ENCODE assay signal across 2 cellular contexts in genomic region chr1:204250428-204251030, GRCh38.
TF ChIP-seq lines count a peak whose summit lies in the region.

No MANE protein-coding gene starts in this region.

TF ChIP-seq in liver, 16 proteins besides CTCF, POLR2A, EP300 and RAD21 (continued from another document):
- TF ChIP-seq HNF4A (conservative IDR thresholded peaks at IDR 0.05) (peak in 1 of 2 donors; percentile 35), RXRA (IDR thresholded peaks at IDR 0.05) (peak; percentile 46 to 78), GABPA (IDR thresholded peaks at IDR 0.05 in 1 of 2, conservative IDR thresholded peaks at IDR 0.05 in 1 of 2) (no peak)

TF ChIP-seq in HepG2, 621 proteins besides CTCF, POLR2A, EP300 and RAD21 (continued from another document):
- TF ChIP-seq CAMTA2 (CRISPR knock-in tag; IDR thresholded peaks at IDR 0.05; ENCODE audit: borderline replicate concordance) = no peak
- no peak for TF ChIP-seq NR3C1 (CRISPR knock-in tag; IDR thresholded peaks at IDR 0.05)
- TF ChIP-seq ELF1 (CRISPR knock-in tag; IDR thresholded peaks at IDR 0.05) = no peak
- TF ChIP-seq, protein P1, sequence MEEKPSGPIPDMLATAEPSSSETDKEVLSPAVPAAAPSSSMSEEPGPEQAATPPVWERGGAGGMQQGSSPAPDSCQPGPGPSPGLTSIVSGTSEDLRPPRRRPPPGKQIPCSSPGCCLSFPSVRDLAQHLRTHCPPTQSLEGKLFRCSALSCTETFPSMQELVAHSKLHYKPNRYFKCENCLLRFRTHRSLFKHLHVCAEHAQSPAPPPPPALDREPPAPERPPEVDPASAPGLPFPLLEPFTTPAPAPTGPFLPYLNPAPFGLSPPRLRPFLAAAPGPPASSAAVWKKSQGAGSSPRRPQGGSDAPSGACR (CRISPR knock-in tag; IDR thresholded peaks at IDR 0.05) = no peak
- TF ChIP-seq ZNF234 (CRISPR knock-in tag; conservative IDR thresholded peaks at IDR 0.05) = no peak
- no peak for TF ChIP-seq ZNF430 (CRISPR knock-in tag; IDR thresholded peaks at IDR 0.05)
- TF ChIP-seq CREBL2 (CRISPR knock-in tag; IDR thresholded peaks at IDR 0.05; ENCODE audit: borderline replicate concordance) = no peak
